ENCODE assay signal across 1 cellular context in genomic region chr17:50347894-50348291, GRCh38.
TF ChIP-seq lines count a peak whose summit lies in the region.

No MANE protein-coding gene starts in this region.

TF ChIP-seq in GM12891, 5 proteins besides CTCF, POLR2A, EP300 and RAD21:
- TF ChIP-seq POLR2AphosphoS5 (IDR thresholded peaks at IDR 0.05; ENCODE audit: low read depth, low read length) (no peak), SPI1 (IDR thresholded peaks at IDR 0.05; ENCODE audit: low read depth, low read length) (no peak), POU2F2 (IDR thresholded peaks at IDR 0.05; ENCODE audit: low read depth, low read length) (no peak), TAF1 (IDR thresholded peaks at IDR 0.05; ENCODE audit: low read depth, low read length) (no peak), PAX5 (IDR thresholded peaks at IDR 0.05; ENCODE audit: insufficient read depth, low read length, severe bottlenecking) (no peak)
TF ChIP-seq in GM12891: peak in this region for 0.
